ENCODE assay signal across 1 cellular context in the genomic region with DNA sequence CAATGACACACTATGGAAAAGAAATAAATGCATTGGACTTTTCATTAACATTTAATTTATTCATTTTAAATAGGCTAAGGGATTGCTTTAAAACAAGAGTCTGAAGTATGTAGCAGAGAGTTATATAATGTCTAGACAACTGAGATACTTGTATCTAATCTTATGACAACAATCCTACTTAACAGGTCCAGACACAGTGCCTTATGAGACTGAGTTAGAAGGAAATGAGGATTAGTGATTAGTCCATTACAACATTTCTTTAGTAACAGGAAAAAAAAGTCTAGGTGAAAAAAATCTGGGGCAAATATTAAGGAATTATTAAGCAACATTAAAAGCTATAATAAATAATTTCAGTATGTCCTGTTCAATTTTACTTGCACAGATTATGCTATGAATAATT.
TF ChIP-seq lines count a peak whose summit lies in the region.

No MANE protein-coding gene starts in this region.

TF ChIP-seq in GM12878, 131 proteins besides CTCF, POLR2A, EP300 and RAD21 (continued from another document):
- TF ChIP-seq RELB (IDR thresholded peaks at IDR 0.05; ENCODE audit: low read depth) (no peak), CBX3 (IDR thresholded peaks at IDR 0.05; ENCODE audit: borderline replicate concordance, low read depth) (no peak), EED (IDR thresholded peaks at IDR 0.05; ENCODE audit: low read depth) (no peak)
